In the genomic region with DNA sequence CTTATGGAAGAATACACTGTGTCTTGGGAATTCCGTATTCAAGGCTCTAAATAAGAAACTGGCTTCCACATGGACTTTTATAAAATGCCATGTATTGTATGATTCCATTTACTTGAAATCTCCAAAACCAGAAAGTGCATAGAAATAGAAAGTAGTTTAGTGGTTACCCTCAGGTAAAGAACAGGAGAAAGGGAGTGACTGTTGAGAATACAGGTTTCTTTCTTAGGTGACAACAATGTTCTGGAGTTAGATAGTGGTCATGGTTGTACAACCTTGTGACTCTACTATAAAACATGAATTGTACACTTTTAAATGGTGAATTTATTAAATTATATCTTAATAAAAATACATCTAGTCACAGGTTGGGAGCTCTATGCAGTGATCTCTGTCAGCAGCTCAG, we compare ENCODE assay signal across 14 cellular contexts.
DNase-seq lines count a peak whose midpoint lies in the region; ATAC-seq, FAIRE-seq and TF ChIP-seq lines count a peak whose summit lies in the region.
"Had no signal": no experiment of that assay in that cellular context is flagged by ENCODE, and none has a peak within 500 bp of the region (broad histone marks: within the 10 kb centered on the region; RNA-seq: fewer than 3 reads in every experiment).

No MANE protein-coding gene starts in this region.

- no peaks in the 10 kb centered on the region for H3K36me3 ChIP-seq in HepG2 (replicated peaks in 1 of 2; ENCODE audit: control insufficient read depth in 1 of 2, insufficient read depth in 2 of 2, low read length in 2 of 2)
- H3K36me3 ChIP-seq in right lobe of liver, result no peaks in the 10 kb centered on the region
- H3K36me3 ChIP-seq: pancreas had no signal

- in situ Hi-C loops in HepG2 (cut with HindIII; ENCODE audit: extremely low pct_ligation_motif_present, low pct_unique_long_range_greater_than_20kb), result no loop called here

- H3K9ac ChIP-seq in HepG2 (ENCODE audit: insufficient read depth, low read depth, low read length), result no peak overlapping the region

- intact Hi-C loops in HepG2 (cut with micrococcal nuclease; ENCODE audit: unreplicated experiment), result no loop called here
- intact Hi-C loops in right lobe of liver (cut with DNase I), result no loop called here

- TF ChIP-seq RAD21 in HepG2 (CRISPR knock-in tag; IDR thresholded peaks at IDR 0.05), result no peak

- DNase-seq in HepG2 (ENCODE audit: low spot score), result no peak
- no peak for DNase-seq in right lobe of liver
- DNase-seq in SHP77 treated with DMSO at 0.1 percent for 48 hours (lab: John Stamatoyannopoulos, UW), result no peak
- DNase-seq in kidney tubule cell (ENCODE audit: low spot score), result no peak
- DNase-seq in ureter (ENCODE audit: low spot score), result no peak
- no peak for DNase-seq in retina
- DNase-seq: activated B cell treated with CpG ODN at 0.5 μM for 24 hours, NCI-H146, pancreas had no signal

- no peaks in the 10 kb centered on the region for H3K79me2 ChIP-seq in HepG2 (ENCODE audit: insufficient read depth, low read length)

- BruUV-seq in HepG2 (replicated peaks; lab: Mats Ljungman, UMichigan), result no TSS peak

- ATAC-seq in HepG2, result no peak
- ATAC-seq in right lobe of liver, result no peak
- ATAC-seq in HG02610 (IDR thresholded peaks at IDR 0.05; ENCODE audit: unreplicated experiment), result peak; percentile 46
- ATAC-seq in HG03378 (IDR thresholded peaks at IDR 0.05; ENCODE audit: unreplicated experiment), result peak; percentile 39
- ATAC-seq: pancreas had no signal

- no peaks in the 10 kb centered on the region for H3K9me3 ChIP-seq in HepG2 (ENCODE audit: low read length)
- H3K9me3 ChIP-seq in right lobe of liver, result no peaks in the 10 kb centered on the region
- H3K9me3 ChIP-seq: pancreas had no signal

- no peak overlapping the region for H3K4me3 ChIP-seq in HepG2 (replicated peaks in 1 of 3; ENCODE audit: insufficient read depth in 1 of 3, low read depth in 2 of 3, low read length in 3 of 3)
- no peak overlapping the region for H3K4me3 ChIP-seq in right lobe of liver
- H3K4me3 ChIP-seq: pancreas had no signal

- H3K4me1 ChIP-seq in HepG2 (ENCODE audit: insufficient read depth, low read length) (no peaks in the 10 kb centered on the region), right lobe of liver (no peaks in the 10 kb centered on the region)
- H3K4me1 ChIP-seq: pancreas had no signal

- TF ChIP-seq CTCF in HepG2 (CRISPR knock-in tag; IDR thresholded peaks at IDR 0.05) (no peak), right lobe of liver (IDR thresholded peaks at IDR 0.05) (no peak)

- no peaks in the 10 kb centered on the region for H4K20me1 ChIP-seq in HepG2 (ENCODE audit: insufficient read depth, low read length)

- FAIRE-seq in HepG2 (lab: Jason Lieb, UNC), result no peak
- FAIRE-seq: colon, G401.6, pancreas, RCC 7860 had no signal

- CTCF ChIA-PET in HepG2 (lab: Yijun Ruan, JAX; ENCODE audit: low intra/inter-chr PET ratio, low total read pairs), result no interaction called here

- H3K27me3 ChIP-seq in HepG2 (ENCODE audit: control insufficient read depth in 1 of 2, insufficient read depth in 2 of 2, low read length in 2 of 2) (no peaks in the 10 kb centered on the region), right lobe of liver (no peaks in the 10 kb centered on the region)
- H3K27me3 ChIP-seq: pancreas had no signal

- TF ChIP-seq EP300 in HepG2 (IDR thresholded peaks at IDR 0.05; ENCODE audit: low read depth in 2 of 2, low read length in 2 of 2) (no peak), HepG2 (CRISPR knock-in tag; IDR thresholded peaks at IDR 0.05; ENCODE audit: borderline replicate concordance) (no peak)

- TF ChIP-seq POLR2A in HepG2 (IDR thresholded peaks at IDR 0.05; ENCODE audit: insufficient read depth in 1 of 2, low read depth in 2 of 2, low read length in 2 of 2), result no peak
- no peak for TF ChIP-seq POLR2A in right lobe of liver (IDR thresholded peaks at IDR 0.05)

- H3K27ac ChIP-seq in HepG2 (ENCODE audit: extremely low read length, insufficient read depth, low read length), result no peak overlapping the region
- no peak overlapping the region for H3K27ac ChIP-seq in right lobe of liver
- H3K27ac ChIP-seq: pancreas had no signal

- H3K4me2 ChIP-seq in HepG2 (ENCODE audit: low read depth, low read length), result peak overlapping the region; percentile 19; the same call in 1 of the 2 replicates

- H2AFZ ChIP-seq in HepG2 (ENCODE audit: low read length), result no peak overlapping the region

- WGBS in HepG2 (ENCODE audit: low lambda C conversion rate), result 55% methylated on average over 1 of the region's 1 CpG
- 74% methylated on average over 1 of the region's 1 CpG for WGBS in right lobe of liver (ENCODE audit: insufficient coverage, low coverage, low lambda C conversion rate, missing lambda C conversion rate)

- POLR2A ChIA-PET in HepG2 (lab: Yijun Ruan, JAX), result no interaction called here

TF ChIP-seq in HepG2, 621 proteins besides CTCF, POLR2A, EP300 and RAD21:
- TF ChIP-seq ZNF207 (IDR thresholded peaks at IDR 0.05; ENCODE audit: borderline replicate concordance) (no peak), ZSCAN31 (CRISPR knock-in tag; IDR thresholded peaks at IDR 0.05; ENCODE audit: low read depth) (no peak), HNF4G (IDR thresholded peaks at IDR 0.05; ENCODE audit: borderline replicate concordance, low read depth, low read length) (no peak), HNF4G (CRISPR knock-in tag; IDR thresholded peaks at IDR 0.05; ENCODE audit: borderline replicate concordance, low read depth) (no peak), GTF3A (CRISPR knock-in tag; conservative IDR thresholded peaks at IDR 0.05) (no peak), PAWR (CRISPR knock-in tag; IDR thresholded peaks at IDR 0.05; ENCODE audit: borderline replicate concordance) (no peak), ZNF674 (CRISPR knock-in tag; IDR thresholded peaks at IDR 0.05; ENCODE audit: low read depth) (no peak), JUND (CRISPR knock-in tag; IDR thresholded peaks at IDR 0.05) (no peak), PAF1 (CRISPR knock-in tag; IDR thresholded peaks at IDR 0.05) (no peak), MTA3 (CRISPR knock-in tag; IDR thresholded peaks at IDR 0.05) (no peak), ZNF367 (CRISPR knock-in tag; IDR thresholded peaks at IDR 0.05; ENCODE audit: borderline replicate concordance) (no peak), RNF219 (CRISPR knock-in tag; IDR thresholded peaks at IDR 0.05) (no peak), MAFF (IDR thresholded peaks at IDR 0.05; ENCODE audit: low read depth, low read length) (no peak), DDIT3 (CRISPR knock-in tag; IDR thresholded peaks at IDR 0.05) (no peak), NONO (IDR thresholded peaks at IDR 0.05) (no peak), NONO (CRISPR knock-in tag; conservative IDR thresholded peaks at IDR 0.05) (no peak), SRF (IDR thresholded peaks at IDR 0.05; ENCODE audit: low read depth, low read length) (no peak)
- TF ChIP-seq, protein P1, sequence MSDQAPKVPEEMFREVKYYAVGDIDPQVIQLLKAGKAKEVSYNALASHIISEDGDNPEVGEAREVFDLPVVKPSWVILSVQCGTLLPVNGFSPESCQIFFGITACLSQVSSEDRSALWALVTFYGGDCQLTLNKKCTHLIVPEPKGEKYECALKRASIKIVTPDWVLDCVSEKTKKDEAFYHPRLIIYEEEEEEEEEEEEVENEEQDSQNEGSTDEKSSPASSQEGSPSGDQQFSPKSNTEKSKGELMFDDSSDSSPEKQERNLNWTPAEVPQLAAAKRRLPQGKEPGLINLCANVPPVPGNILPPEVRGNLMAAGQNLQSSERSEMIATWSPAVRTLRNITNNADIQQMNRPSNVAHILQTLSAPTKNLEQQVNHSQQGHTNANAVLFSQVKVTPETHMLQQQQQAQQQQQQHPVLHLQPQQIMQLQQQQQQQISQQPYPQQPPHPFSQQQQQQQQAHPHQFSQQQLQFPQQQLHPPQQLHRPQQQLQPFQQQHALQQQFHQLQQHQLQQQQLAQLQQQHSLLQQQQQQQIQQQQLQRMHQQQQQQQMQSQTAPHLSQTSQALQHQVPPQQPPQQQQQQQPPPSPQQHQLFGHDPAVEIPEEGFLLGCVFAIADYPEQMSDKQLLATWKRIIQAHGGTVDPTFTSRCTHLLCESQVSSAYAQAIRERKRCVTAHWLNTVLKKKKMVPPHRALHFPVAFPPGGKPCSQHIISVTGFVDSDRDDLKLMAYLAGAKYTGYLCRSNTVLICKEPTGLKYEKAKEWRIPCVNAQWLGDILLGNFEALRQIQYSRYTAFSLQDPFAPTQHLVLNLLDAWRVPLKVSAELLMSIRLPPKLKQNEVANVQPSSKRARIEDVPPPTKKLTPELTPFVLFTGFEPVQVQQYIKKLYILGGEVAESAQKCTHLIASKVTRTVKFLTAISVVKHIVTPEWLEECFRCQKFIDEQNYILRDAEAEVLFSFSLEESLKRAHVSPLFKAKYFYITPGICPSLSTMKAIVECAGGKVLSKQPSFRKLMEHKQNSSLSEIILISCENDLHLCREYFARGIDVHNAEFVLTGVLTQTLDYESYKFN (CRISPR knock-in tag; conservative IDR thresholded peaks at IDR 0.05), result no peak

Comparison
In these comparisons a context has a peak if more than half of its experiments do, and no peak if none do; other contexts are left out.
1. ATAC-seq: peak in HG02610 (single experiment) and HG03378 (single experiment); none in HepG2 (single experiment) and right lobe of liver (0 of 4).